In the genomic region with DNA sequence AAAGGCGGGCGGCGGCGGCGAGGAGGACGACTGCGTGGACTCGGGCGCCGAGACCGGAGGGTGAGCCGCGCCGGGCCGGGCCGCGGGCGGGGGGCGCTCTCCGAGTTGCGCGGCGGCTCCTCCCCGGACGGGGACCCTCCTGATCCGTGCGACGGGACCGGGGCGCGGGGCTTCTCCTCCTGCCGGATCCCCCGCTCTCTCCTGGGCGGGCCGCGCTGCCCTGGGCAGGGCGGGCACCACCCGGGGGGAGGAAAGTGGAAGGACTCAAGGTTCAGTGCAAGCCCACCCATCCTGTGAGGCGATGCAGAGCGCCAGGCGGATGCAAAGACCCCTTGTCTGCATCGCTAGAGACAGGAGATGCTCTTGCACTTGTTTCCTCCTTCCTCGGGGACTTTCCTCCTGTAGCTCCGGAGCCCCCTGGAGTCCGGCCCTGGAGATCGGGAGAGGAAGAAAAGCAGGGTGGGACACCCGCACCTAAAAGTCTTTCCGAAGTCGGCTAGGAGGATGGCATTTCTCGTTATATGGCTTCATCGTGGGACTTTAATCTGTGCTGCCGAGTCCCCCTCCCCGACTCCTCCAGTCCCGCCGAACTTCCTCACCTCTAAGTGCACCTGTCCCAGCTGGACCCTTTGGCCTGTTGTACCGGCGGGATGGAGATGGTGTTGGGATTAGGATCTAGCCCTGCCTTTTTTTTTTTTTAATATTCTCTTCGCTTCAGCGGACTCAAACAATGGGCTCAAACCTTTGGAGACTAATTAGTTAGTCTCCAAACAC, we compare ENCODE assay signal across 8 cellular contexts. TPM values are rescaled to one million over a fixed set of nuclear protein-coding genes. Genes with fewer than 3 reads are reported as not detected.
DNase-seq lines count a peak whose midpoint lies in the region; ATAC-seq and TF ChIP-seq lines count a peak whose summit lies in the region.

No MANE protein-coding gene starts in this region.

- in situ Hi-C loops in KBM-7 (cut with MboI; ENCODE audit: low pct_unique_long_range_greater_than_20kb, low sequenced_read_pairs) = no loop called here

- peak; percentile 61 for ATAC-seq in stimulated activated memory B cell treated with anti-CD40 and anti-IgM and Interleukin-4, amounts not matched to agents 10 μg/mL and 1 μg/mL and 100 μg/mL, for 72 hours

- peak overlapping the region in 2 of 5 donors; percentile 36 to 77 for H3K27ac ChIP-seq in adrenal gland
- peak overlapping the region; percentile 78 for H3K27ac ChIP-seq in iPS-20b (ENCODE audit: low read length)

- H3K27me3 ChIP-seq in adrenal gland = no peaks in the 10 kb centered on the region
- H3K27me3 ChIP-seq in iPS-20b (ENCODE audit: insufficient read depth, low read length) = peaks cover 16% of the 10 kb centered on the region

- H3K27ac Mint-ChIP-seq in stimulated activated memory B cell treated with anti-CD40 and anti-IgM and Interleukin-4, amounts not matched to agents 10 μg/mL and 1 μg/mL and 100 μg/mL, for 72 hours = no peak overlapping the region

- intact Hi-C loops in adrenal gland (cut with DNase I) = loop anchor here in 1 of 2 donors (5.0 kb wide), 1 partner anchor 65 kb away; no protein-coding TSS in a partner anchor

- H3K36me3 ChIP-seq in adrenal gland (replicated peaks in 1 of 2) = no peaks in the 10 kb centered on the region
- H3K36me3 ChIP-seq in iPS-20b (ENCODE audit: insufficient read depth, low read depth, low read length) = peaks cover 28% of the 10 kb centered on the region

- DNase-seq in activated T-cell treated with anti-CD3 and anti-CD28 coated beads, Interleukin-2, amount 50 U/mL, for 1 hour = peak; percentile 19
- no peak for DNase-seq in activated T-cell treated with anti-CD3 and anti-CD28 coated beads for 4 hours
- DNase-seq in KBM-7 = peak; percentile 23
- DNase-seq in adrenal gland = no peak
- no peak for DNase-seq in iPS-NIHi7 (ENCODE audit: extremely low spot score)
- DNase-seq in activated effector memory CD4-positive, alpha-beta T cell treated with anti-CD3 and anti-CD28 coated beads, Interleukin-2, amount 50 U/mL, for 16 hours = no peak

- H3K4me1 ChIP-seq in adrenal gland (replicated peaks in 1 of 2) (peaks cover 3 to 5% of the 10 kb centered on the region in 2 donors), iPS-20b (ENCODE audit: insufficient read depth, low read length) (peaks cover 36% of the 10 kb centered on the region)

- H3K4me3 ChIP-seq in adrenal gland (peak overlapping the region in 3 of 4 donors; percentile 40 to 98 (median 64)), iPS-20b (ENCODE audit: low read length) (peak overlapping the region; percentile 97)

- peaks cover 6% of the 10 kb centered on the region for H3K4me1 Mint-ChIP-seq in stimulated activated memory B cell treated with anti-CD40 and anti-IgM and Interleukin-4, amounts not matched to agents 10 μg/mL and 1 μg/mL and 100 μg/mL, for 72 hours

- peak overlapping the region; percentile 60 for H3K4me3 Mint-ChIP-seq in stimulated activated memory B cell treated with anti-CD40 and anti-IgM and Interleukin-4, amounts not matched to agents 10 μg/mL and 1 μg/mL and 100 μg/mL, for 72 hours

- peaks cover 43% of the 10 kb centered on the region for H3K27me3 Mint-ChIP-seq in stimulated activated memory B cell treated with anti-CD40 and anti-IgM and Interleukin-4, amounts not matched to agents 10 μg/mL and 1 μg/mL and 100 μg/mL, for 72 hours

- peak overlapping the region; percentile 94 for H3K9ac ChIP-seq in iPS-20b (ENCODE audit: low read depth, low read length)

- 7 to 35% (median 14%) methylated on average over 16 to 59 of the region's 59 CpGs for WGBS in adrenal gland, 4 donors

- H3K36me3 Mint-ChIP-seq in stimulated activated memory B cell treated with anti-CD40 and anti-IgM and Interleukin-4, amounts not matched to agents 10 μg/mL and 1 μg/mL and 100 μg/mL, for 72 hours = no peaks in the 10 kb centered on the region

- H3K9me3 ChIP-seq in adrenal gland (replicated peaks in 1 of 3) = no peaks in the 10 kb centered on the region
- H3K9me3 ChIP-seq in iPS-20b (ENCODE audit: insufficient read depth, low read depth, low read length) = no peaks in the 10 kb centered on the region

- TF ChIP-seq CTCF in adrenal gland (IDR thresholded peaks at IDR 0.05) = peak in 1 of 6 experiments; percentile 14

- no peaks in the 10 kb centered on the region for H3K9me3 Mint-ChIP-seq in stimulated activated memory B cell treated with anti-CD40 and anti-IgM and Interleukin-4, amounts not matched to agents 10 μg/mL and 1 μg/mL and 100 μg/mL, for 72 hours

- no peak for TF ChIP-seq POLR2A in adrenal gland (IDR thresholded peaks at IDR 0.05)

RNA-seq across cellular contexts. Expression of a gene that starts 0.5 kb away (rescaled TPM):
- total RNA-seq in adrenal gland = 10 to 100 TPM in 1 of 8 donors, 1 to 10 TPM in 7; 1.9 to 11.7 (median 3.9) TPM
- 1 to 10 TPM; 1.2 to 3.0 (median 2.8) TPM for polyA plus RNA-seq in adrenal gland

Comparison
In these comparisons a context has a peak if more than half of its experiments do, and no peak if none do; other contexts are left out.
1. DNase-seq: peak in activated T-cell treated with anti-CD3 and anti-CD28 coated beads, Interleukin-2, amount 50 U/mL, for 1 hour (single experiment) and KBM-7 (single experiment); none in activated T-cell treated with anti-CD3 and anti-CD28 coated beads for 4 hours (single experiment), adrenal gland (0 of 7), iPS-NIHi7 (single experiment) and activated effector memory CD4-positive, alpha-beta T cell treated with anti-CD3 and anti-CD28 coated beads, Interleukin-2, amount 50 U/mL, for 16 hours (single experiment).